8 cellular contexts compared by ENCODE assay signal in genomic region chr20:53609501-53610445, GRCh38. TPM values are rescaled to one million over a fixed set of nuclear protein-coding genes. Genes with fewer than 3 reads are reported as not detected.
DNase-seq lines count a peak whose midpoint lies in the region; ATAC-seq and TF ChIP-seq lines count a peak whose summit lies in the region.

No MANE protein-coding gene starts in this region.

- no peak for TF ChIP-seq CTCF in brain microvascular endothelial cell (IDR thresholded peaks at IDR 0.05; ENCODE audit: low read depth, low read length, missing control alignments)

- H3K36me3 ChIP-seq in MG63 = 0 out of 2 replicates have a peak, but pooled peaks cover 2% of the 10 kb centered on the region
- H3K36me3 ChIP-seq in brain microvascular endothelial cell (replicated peaks) = no peaks in the 10 kb centered on the region
- no peaks in the 10 kb centered on the region for H3K36me3 ChIP-seq in mucosa of stomach (ENCODE audit: control insufficient read depth, insufficient read depth, low read length)

- H3K9me3 ChIP-seq in MG63 = no peaks in the 10 kb centered on the region
- no peaks in the 10 kb centered on the region for H3K9me3 ChIP-seq in mucosa of stomach (ENCODE audit: control insufficient read depth, low read length)

- ATAC-seq in GM18873 (IDR thresholded peaks at IDR 0.05; ENCODE audit: low FRiP score, unreplicated experiment) (peak; percentile 39), HG02970 (IDR thresholded peaks at IDR 0.05; ENCODE audit: low FRiP score, unreplicated experiment) (no peak)
- peak; percentile 82 for ATAC-seq in stimulated activated naive CD8-positive, alpha-beta T cell treated with anti-CD3 and anti-CD28 coated beads, Interleukin-15, Interleukin-2, amounts not matched to agents 100 U/mL and 50 U/mL, for 24 hours

- H3K4me1 ChIP-seq in mucosa of stomach (ENCODE audit: control insufficient read depth, insufficient read depth, low read length) = peaks cover 13% of the 10 kb centered on the region

- peak; percentile 83 for DNase-seq in MG63
- DNase-seq in T1000 (lab: John Stamatoyannopoulos, UW) = peak; percentile 49
- no peak for DNase-seq in brain microvascular endothelial cell
- peak; percentile 81 for DNase-seq in stimulated activated naive CD8-positive, alpha-beta T cell treated with anti-CD3 and anti-CD28 coated beads, Interleukin-15, Interleukin-2, amounts not matched to agents 100 U/mL and 50 U/mL, for 24 hours
- no peak for DNase-seq in iPS-NIHi7 (ENCODE audit: extremely low spot score)

- in situ Hi-C loops in brain microvascular endothelial cell (cut with HindIII; ENCODE audit: low pct_ligation_motif_present, low sequenced_read_pairs) = no loop called here

- H3K27me3 ChIP-seq in MG63 (no peaks in the 10 kb centered on the region), brain microvascular endothelial cell (replicated peaks) (no peaks in the 10 kb centered on the region), mucosa of stomach (ENCODE audit: control insufficient read depth, insufficient read depth, low read length) (no peaks in the 10 kb centered on the region)

- H3K4me3 ChIP-seq in MG63 (peak overlapping the region; percentile 35), brain microvascular endothelial cell (ENCODE audit: low read depth, low read length) (no peak overlapping the region), mucosa of stomach (ENCODE audit: low read length) (no peak overlapping the region)

- peak overlapping the region; percentile 40 for H3K9ac ChIP-seq in mucosa of stomach (ENCODE audit: low read length)

- peak overlapping the region; percentile 56 for H3K27ac ChIP-seq in brain microvascular endothelial cell

RNA-seq across cellular contexts. Expression of gene ZNF217, which starts 16.1 kb away (rescaled TPM):
- total RNA-seq in MG63 (2014; rRNA removed; shearing (Covaris generic); ENCODE audit: low replicate concordance) = 15.7 and 22.6 TPM in 2 replicates

Comparison
In these comparisons a context has a peak if more than half of its experiments do, and no peak if none do; other contexts are left out.
1. DNase-seq: peak in MG63 (single experiment), T1000 (single experiment) and stimulated activated naive CD8-positive, alpha-beta T cell treated with anti-CD3 and anti-CD28 coated beads, Interleukin-15, Interleukin-2, amounts not matched to agents 100 U/mL and 50 U/mL, for 24 hours (single experiment); none in brain microvascular endothelial cell (single experiment) and iPS-NIHi7 (single experiment).